Comparison of ENCODE assay signal across 8 cellular contexts in the genomic region with DNA sequence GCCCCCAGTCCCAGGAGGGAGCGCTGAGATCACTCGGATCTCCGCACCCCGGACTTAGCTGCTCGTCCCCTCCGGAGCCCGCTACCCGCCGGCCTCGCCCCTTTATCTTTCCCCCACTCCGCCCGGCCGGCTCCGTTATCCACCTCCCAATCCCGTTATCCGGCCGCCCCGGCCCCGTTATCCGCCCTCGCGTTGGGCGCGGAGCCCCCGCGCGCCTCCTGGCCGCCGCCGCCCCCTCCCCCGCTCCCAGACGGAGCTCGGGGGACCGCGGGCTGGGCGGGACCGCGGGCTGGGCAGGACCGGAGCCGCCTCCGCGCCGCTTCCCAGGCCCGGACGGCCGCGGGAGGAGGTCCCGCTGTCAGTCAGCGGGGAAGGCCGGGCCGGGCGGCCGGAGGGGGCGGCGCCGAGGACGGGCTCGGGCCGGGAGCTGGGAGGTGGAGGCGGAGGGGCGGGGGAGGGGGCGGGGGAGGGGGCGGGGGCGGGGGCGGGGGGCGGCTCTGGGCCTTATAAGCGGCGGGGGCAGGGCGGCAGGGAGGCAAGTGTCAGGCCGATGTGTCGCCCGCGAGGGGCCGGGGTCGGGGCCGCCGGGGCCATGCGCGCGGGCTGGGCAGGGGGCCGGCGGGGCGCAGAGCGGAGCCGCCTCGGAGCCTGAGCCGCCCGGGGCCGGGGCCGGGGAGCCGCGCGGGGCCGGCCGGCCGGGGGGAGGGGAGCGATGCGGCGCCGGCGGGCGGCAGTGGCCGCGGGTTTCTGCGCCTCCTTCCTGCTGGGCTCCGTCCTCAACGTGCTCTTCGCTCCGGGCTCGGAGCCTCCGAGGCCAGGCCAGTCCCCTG. TPM values are rescaled to one million over a fixed set of nuclear protein-coding genes. Genes with fewer than 3 reads are reported as not detected.
DNase-seq lines count a peak whose midpoint lies in the region; ATAC-seq and TF ChIP-seq lines count a peak whose summit lies in the region.

PKDCC (plus strand) TSS at position 534 of the 830 bp plus-strand sequence; CDS start at position 713, 179 bp downstream.

- no peak for TF ChIP-seq POLR2A in erythroblast (IDR thresholded peaks at IDR 0.05; ENCODE audit: low read length)

- peaks cover 5% of the 10 kb centered on the region for H3K36me3 ChIP-seq in Caco-2 (ENCODE audit: control insufficient read depth, insufficient read depth, low read length)

- peak within 1 kb of the TSS; percentile 98 for H3K4me3 Mint-ChIP-seq in Caco-2 (ENCODE audit: unreplicated experiment)
- peak within 1 kb of the TSS; percentile 48 for H3K4me3 Mint-ChIP-seq in activated CD4-positive, alpha-beta T cell treated with anti-CD3 and anti-CD28 coated beads, Interleukin-2, amount 10 ng/mL, durations not matched to agents 7 days and 5 days

- H3K9me3 Mint-ChIP-seq in Caco-2 (ENCODE audit: unreplicated experiment), result no peaks in the 10 kb centered on the region
- H3K9me3 Mint-ChIP-seq in activated CD4-positive, alpha-beta T cell treated with anti-CD3 and anti-CD28 coated beads, Interleukin-2, amount 10 ng/mL, durations not matched to agents 7 days and 5 days, result no peaks in the 10 kb centered on the region

- H3K9me3 ChIP-seq in Caco-2, result no peaks in the 10 kb centered on the region

- no TSS peak for BruUV-seq in Caco-2 (replicated peaks; lab: Mats Ljungman, UMichigan)

- H3K27me3 Mint-ChIP-seq in Caco-2 (ENCODE audit: insufficient read depth, unreplicated experiment), result no peaks in the 10 kb centered on the region
- peaks cover 66% of the 10 kb centered on the region for H3K27me3 Mint-ChIP-seq in activated CD4-positive, alpha-beta T cell treated with anti-CD3 and anti-CD28 coated beads, Interleukin-2, amount 10 ng/mL, durations not matched to agents 7 days and 5 days

- peaks cover 50% of the 10 kb centered on the region for H3K36me3 Mint-ChIP-seq in Caco-2 (ENCODE audit: insufficient read depth, unreplicated experiment)
- no peaks in the 10 kb centered on the region for H3K36me3 Mint-ChIP-seq in activated CD4-positive, alpha-beta T cell treated with anti-CD3 and anti-CD28 coated beads, Interleukin-2, amount 10 ng/mL, durations not matched to agents 7 days and 5 days (ENCODE audit: low read depth)

- H3K4me1 ChIP-seq in Caco-2, result peaks cover 39% of the 10 kb centered on the region

- H3K4me1 Mint-ChIP-seq in Caco-2 (ENCODE audit: low read depth, unreplicated experiment), result peaks cover 13% of the 10 kb centered on the region
- H3K4me1 Mint-ChIP-seq in activated CD4-positive, alpha-beta T cell treated with anti-CD3 and anti-CD28 coated beads, Interleukin-2, amount 10 ng/mL, durations not matched to agents 7 days and 5 days, result no peaks in the 10 kb centered on the region

- in situ Hi-C loops in KBM-7 (cut with MboI; ENCODE audit: low pct_unique_long_range_greater_than_20kb, low sequenced_read_pairs), result no loop called here

- peak; percentile 84 to 92 for DNase-seq in Caco-2
- DNase-seq in KBM-7, result peak; percentile 65
- DNase-seq in activated CD4-positive, alpha-beta T cell treated with anti-CD3 and anti-CD28 coated beads, Interleukin-2, amount 10 ng/mL, durations not matched to agents 7 days and 5 days, result peak; percentile 21
- DNase-seq in erythroblast (lab: John Stamatoyannopoulos, UW), result peak; percentile 88 to 89
- no peak for DNase-seq in mesenteric fat pad (ENCODE audit: low spot score)
- peak; percentile 72 for DNase-seq in superior temporal gyrus (ENCODE audit: extremely low spot score)
- no peak for DNase-seq in SIG-M5 treated with dmso at 0.1 percent for 504 hours (lab: John Stamatoyannopoulos, UW; ENCODE audit: unreplicated experiment)

- H3K27me3 ChIP-seq in Caco-2 (replicated peaks; ENCODE audit: control insufficient read depth, insufficient read depth, low read length), result no peaks in the 10 kb centered on the region

- no peak for TF ChIP-seq CTCF in Caco-2 (IDR thresholded peaks at IDR 0.05; ENCODE audit: insufficient read depth in 1 of 2, low read depth in 1 of 2, low read length in 1 of 2, severe bottlenecking in 1 of 2, unreplicated experiment in 1 of 2)

- CTCF ChIA-PET in Caco-2 (lab: Charles Lee), result interaction anchor here (0.9 to 1.5 kb wide), 3 partner anchors 22 to 194 kb away, joined by 4 to 9 read pairs (median 7); no protein-coding TSS in a partner anchor
- CTCF ChIA-PET in activated CD4-positive, alpha-beta T cell treated with anti-CD3 and anti-CD28 coated beads, Interleukin-2, amount 10 ng/mL, durations not matched to agents 7 days and 5 days (lab: Charles Lee), result interaction anchor here (0.6 to 1.3 kb wide), 3 partner anchors 16 to 195 kb away, joined by 3 to 4 read pairs (median 3); no protein-coding TSS in a partner anchor

- POLR2A ChIA-PET in Caco-2 (lab: Charles Lee), result interaction anchor here (0.5 to 1.1 kb wide), 9 partner anchors 8 to 194 kb away, joined by 3 to 11 read pairs (median 4); no protein-coding TSS in a partner anchor
- POLR2A ChIA-PET in activated CD4-positive, alpha-beta T cell treated with anti-CD3 and anti-CD28 coated beads, Interleukin-2, amount 10 ng/mL, durations not matched to agents 7 days and 5 days (lab: Charles Lee), result no interaction called here

- peak; percentile 79 for ATAC-seq in GM19438 (IDR thresholded peaks at IDR 0.05; ENCODE audit: low read depth, unreplicated experiment)

- intact Hi-C loops in Caco-2 (cut with micrococcal nuclease; ENCODE audit: unreplicated experiment), result no loop called here

- peak within 1 kb of the TSS; percentile 98 for H3K27ac Mint-ChIP-seq in Caco-2 (ENCODE audit: unreplicated experiment)
- H3K27ac Mint-ChIP-seq in activated CD4-positive, alpha-beta T cell treated with anti-CD3 and anti-CD28 coated beads, Interleukin-2, amount 10 ng/mL, durations not matched to agents 7 days and 5 days, result no peak within 1 kb of the TSS

- peak within 1 kb of the TSS; percentile 65 for H3K4me3 ChIP-seq in Caco-2 (ENCODE audit: low read depth, low read length)

RNA-seq across cellular contexts. Expression of gene PKDCC, which starts in this region (rescaled TPM):
- total RNA-seq in Caco-2 (2022) (322 and 339 TPM in 2 replicates), mesenteric fat pad (289 TPM)
- total RNA-seq in activated CD4-positive, alpha-beta T cell treated with anti-CD3 and anti-CD28 coated beads, Interleukin-2, amount 10 ng/mL, durations not matched to agents 7 days and 5 days, result not detected

Comparison
In these comparisons a context has a peak if more than half of its experiments do, and no peak if none do; other contexts are left out.
1. RNA of gene PKDCC (total RNA-seq): 322 to 339 TPM in Caco-2 and 289 TPM in mesenteric fat pad (single experiment); not detected in activated CD4-positive, alpha-beta T cell treated with anti-CD3 and anti-CD28 coated beads, Interleukin-2, amount 10 ng/mL, durations not matched to agents 7 days and 5 days; every median in the first group is over 100 times any median in the second.
2. Peak in DNase-seq in activated CD4-positive, alpha-beta T cell treated with anti-CD3 and anti-CD28 coated beads, Interleukin-2, amount 10 ng/mL, durations not matched to agents 7 days and 5 days; RNA of the gene not detected or under 1 TPM.
3. DNase-seq: peak in Caco-2 (2 of 2), KBM-7 (single experiment), erythroblast (2 of 2) and superior temporal gyrus (single experiment); none in mesenteric fat pad (single experiment) and SIG-M5 treated with dmso at 0.1 percent for 504 hours (single experiment).